Comparison of ENCODE assay signal across 1 cellular context in genomic region chr20:1392693-1393506, GRCh38.
TF ChIP-seq lines count a peak whose summit lies in the region.

FKBP1A (minus strand) TSS chr20:1393054; CDS start chr20:1392998, 56 bp downstream.

TF ChIP-seq in HepG2, 621 proteins besides CTCF, POLR2A, EP300 and RAD21 (continued from another document and continues in another):
- TF ChIP-seq, protein P1, sequence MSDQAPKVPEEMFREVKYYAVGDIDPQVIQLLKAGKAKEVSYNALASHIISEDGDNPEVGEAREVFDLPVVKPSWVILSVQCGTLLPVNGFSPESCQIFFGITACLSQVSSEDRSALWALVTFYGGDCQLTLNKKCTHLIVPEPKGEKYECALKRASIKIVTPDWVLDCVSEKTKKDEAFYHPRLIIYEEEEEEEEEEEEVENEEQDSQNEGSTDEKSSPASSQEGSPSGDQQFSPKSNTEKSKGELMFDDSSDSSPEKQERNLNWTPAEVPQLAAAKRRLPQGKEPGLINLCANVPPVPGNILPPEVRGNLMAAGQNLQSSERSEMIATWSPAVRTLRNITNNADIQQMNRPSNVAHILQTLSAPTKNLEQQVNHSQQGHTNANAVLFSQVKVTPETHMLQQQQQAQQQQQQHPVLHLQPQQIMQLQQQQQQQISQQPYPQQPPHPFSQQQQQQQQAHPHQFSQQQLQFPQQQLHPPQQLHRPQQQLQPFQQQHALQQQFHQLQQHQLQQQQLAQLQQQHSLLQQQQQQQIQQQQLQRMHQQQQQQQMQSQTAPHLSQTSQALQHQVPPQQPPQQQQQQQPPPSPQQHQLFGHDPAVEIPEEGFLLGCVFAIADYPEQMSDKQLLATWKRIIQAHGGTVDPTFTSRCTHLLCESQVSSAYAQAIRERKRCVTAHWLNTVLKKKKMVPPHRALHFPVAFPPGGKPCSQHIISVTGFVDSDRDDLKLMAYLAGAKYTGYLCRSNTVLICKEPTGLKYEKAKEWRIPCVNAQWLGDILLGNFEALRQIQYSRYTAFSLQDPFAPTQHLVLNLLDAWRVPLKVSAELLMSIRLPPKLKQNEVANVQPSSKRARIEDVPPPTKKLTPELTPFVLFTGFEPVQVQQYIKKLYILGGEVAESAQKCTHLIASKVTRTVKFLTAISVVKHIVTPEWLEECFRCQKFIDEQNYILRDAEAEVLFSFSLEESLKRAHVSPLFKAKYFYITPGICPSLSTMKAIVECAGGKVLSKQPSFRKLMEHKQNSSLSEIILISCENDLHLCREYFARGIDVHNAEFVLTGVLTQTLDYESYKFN (CRISPR knock-in tag; conservative IDR thresholded peaks at IDR 0.05) = peak; percentile 76
- TF ChIP-seq, protein P2, sequence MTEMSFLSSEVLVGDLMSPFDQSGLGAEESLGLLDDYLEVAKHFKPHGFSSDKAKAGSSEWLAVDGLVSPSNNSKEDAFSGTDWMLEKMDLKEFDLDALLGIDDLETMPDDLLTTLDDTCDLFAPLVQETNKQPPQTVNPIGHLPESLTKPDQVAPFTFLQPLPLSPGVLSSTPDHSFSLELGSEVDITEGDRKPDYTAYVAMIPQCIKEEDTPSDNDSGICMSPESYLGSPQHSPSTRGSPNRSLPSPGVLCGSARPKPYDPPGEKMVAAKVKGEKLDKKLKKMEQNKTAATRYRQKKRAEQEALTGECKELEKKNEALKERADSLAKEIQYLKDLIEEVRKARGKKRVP (CRISPR knock-in tag; IDR thresholded peaks at IDR 0.05) = no peak
- TF ChIP-seq HNF4A (CRISPR knock-in tag; IDR thresholded peaks at IDR 0.05) = no peak
- TF ChIP-seq NFYB (CRISPR knock-in tag; IDR thresholded peaks at IDR 0.05) = peak; percentile 56
- peak; percentile 77 for TF ChIP-seq FOSL2 (CRISPR knock-in tag; IDR thresholded peaks at IDR 0.05)
- peak; percentile 97 for TF ChIP-seq GABPB1 (CRISPR knock-in tag; IDR thresholded peaks at IDR 0.05)
- no peak for TF ChIP-seq MTA3 (CRISPR knock-in tag; IDR thresholded peaks at IDR 0.05)
- no peak for TF ChIP-seq ZNF678 (CRISPR knock-in tag; IDR thresholded peaks at IDR 0.05)
- no peak; the same call in 1 of the 2 replicates for TF ChIP-seq CHCHD3 (CRISPR knock-in tag; IDR thresholded peaks at IDR 0.05)
- no peak for TF ChIP-seq ZNF660 (CRISPR knock-in tag; IDR thresholded peaks at IDR 0.05; ENCODE audit: borderline replicate concordance, low read depth)
- no peak; the same call in 1 of the 2 replicates for TF ChIP-seq ZNF724P (CRISPR knock-in tag; IDR thresholded peaks at IDR 0.05; ENCODE audit: borderline replicate concordance)
- no peak for TF ChIP-seq IKZF1 (IDR thresholded peaks at IDR 0.05)
- TF ChIP-seq, protein P3, sequence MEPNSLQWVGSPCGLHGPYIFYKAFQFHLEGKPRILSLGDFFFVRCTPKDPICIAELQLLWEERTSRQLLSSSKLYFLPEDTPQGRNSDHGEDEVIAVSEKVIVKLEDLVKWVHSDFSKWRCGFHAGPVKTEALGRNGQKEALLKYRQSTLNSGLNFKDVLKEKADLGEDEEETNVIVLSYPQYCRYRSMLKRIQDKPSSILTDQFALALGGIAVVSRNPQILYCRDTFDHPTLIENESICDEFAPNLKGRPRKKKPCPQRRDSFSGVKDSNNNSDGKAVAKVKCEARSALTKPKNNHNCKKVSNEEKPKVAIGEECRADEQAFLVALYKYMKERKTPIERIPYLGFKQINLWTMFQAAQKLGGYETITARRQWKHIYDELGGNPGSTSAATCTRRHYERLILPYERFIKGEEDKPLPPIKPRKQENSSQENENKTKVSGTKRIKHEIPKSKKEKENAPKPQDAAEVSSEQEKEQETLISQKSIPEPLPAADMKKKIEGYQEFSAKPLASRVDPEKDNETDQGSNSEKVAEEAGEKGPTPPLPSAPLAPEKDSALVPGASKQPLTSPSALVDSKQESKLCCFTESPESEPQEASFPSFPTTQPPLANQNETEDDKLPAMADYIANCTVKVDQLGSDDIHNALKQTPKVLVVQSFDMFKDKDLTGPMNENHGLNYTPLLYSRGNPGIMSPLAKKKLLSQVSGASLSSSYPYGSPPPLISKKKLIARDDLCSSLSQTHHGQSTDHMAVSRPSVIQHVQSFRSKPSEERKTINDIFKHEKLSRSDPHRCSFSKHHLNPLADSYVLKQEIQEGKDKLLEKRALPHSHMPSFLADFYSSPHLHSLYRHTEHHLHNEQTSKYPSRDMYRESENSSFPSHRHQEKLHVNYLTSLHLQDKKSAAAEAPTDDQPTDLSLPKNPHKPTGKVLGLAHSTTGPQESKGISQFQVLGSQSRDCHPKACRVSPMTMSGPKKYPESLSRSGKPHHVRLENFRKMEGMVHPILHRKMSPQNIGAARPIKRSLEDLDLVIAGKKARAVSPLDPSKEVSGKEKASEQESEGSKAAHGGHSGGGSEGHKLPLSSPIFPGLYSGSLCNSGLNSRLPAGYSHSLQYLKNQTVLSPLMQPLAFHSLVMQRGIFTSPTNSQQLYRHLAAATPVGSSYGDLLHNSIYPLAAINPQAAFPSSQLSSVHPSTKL (CRISPR knock-in tag; IDR thresholded peaks at IDR 0.05) = peak; percentile 90
- TF ChIP-seq MXI1 (IDR thresholded peaks at IDR 0.05; ENCODE audit: borderline replicate concordance, low read depth, low read length) = peak; percentile 96
- peak; percentile 70; the same call in 1 of the 2 replicates for TF ChIP-seq CBX5 (CRISPR knock-in tag; IDR thresholded peaks at IDR 0.05; ENCODE audit: borderline replicate concordance)
- no peak for TF ChIP-seq ZEB1 (IDR thresholded peaks at IDR 0.05; ENCODE audit: insufficient replicate concordance, low read depth)
- TF ChIP-seq U2AF1 (optimal IDR thresholded peaks at IDR 0.05; ENCODE audit: low read depth, low read length) = peak; percentile 10
- peak; percentile 53; the same call in 1 of the 2 replicates for TF ChIP-seq NCOA2 (CRISPR knock-in tag; IDR thresholded peaks at IDR 0.05)
- TF ChIP-seq NR2F6 (IDR thresholded peaks at IDR 0.05) = no peak
- peak; percentile 59; the same call in 1 of the 2 replicates for TF ChIP-seq NR2F6 (CRISPR knock-in tag; IDR thresholded peaks at IDR 0.05)
- TF ChIP-seq DNMT1 (CRISPR knock-in tag; IDR thresholded peaks at IDR 0.05) = peak; percentile 63; the same call in 1 of the 2 replicates
- peak; percentile 74; the same call in 1 of the 2 replicates for TF ChIP-seq ZNF761 (CRISPR knock-in tag; conservative IDR thresholded peaks at IDR 0.05)
- no peak for TF ChIP-seq SNRNP70 (IDR thresholded peaks at IDR 0.05; ENCODE audit: low read depth, low read length)
- TF ChIP-seq ARNT (IDR thresholded peaks at IDR 0.05) = no peak
- no peak for TF ChIP-seq NCOR1 (IDR thresholded peaks at IDR 0.05; ENCODE audit: borderline replicate concordance, low read length)
- TF ChIP-seq, protein P4, sequence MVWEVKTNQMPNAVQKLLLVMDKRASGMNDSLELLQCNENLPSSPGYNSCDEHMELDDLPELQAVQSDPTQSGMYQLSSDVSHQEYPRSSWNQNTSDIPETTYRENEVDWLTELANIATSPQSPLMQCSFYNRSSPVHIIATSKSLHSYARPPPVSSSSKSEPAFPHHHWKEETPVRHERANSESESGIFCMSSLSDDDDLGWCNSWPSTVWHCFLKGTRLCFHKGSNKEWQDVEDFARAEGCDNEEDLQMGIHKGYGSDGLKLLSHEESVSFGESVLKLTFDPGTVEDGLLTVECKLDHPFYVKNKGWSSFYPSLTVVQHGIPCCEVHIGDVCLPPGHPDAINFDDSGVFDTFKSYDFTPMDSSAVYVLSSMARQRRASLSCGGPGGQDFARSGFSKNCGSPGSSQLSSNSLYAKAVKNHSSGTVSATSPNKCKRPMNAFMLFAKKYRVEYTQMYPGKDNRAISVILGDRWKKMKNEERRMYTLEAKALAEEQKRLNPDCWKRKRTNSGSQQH (CRISPR knock-in tag; IDR thresholded peaks at IDR 0.05; ENCODE audit: low read depth) = no peak; the same call in 1 of the 2 replicates
- TF ChIP-seq, protein P5, sequence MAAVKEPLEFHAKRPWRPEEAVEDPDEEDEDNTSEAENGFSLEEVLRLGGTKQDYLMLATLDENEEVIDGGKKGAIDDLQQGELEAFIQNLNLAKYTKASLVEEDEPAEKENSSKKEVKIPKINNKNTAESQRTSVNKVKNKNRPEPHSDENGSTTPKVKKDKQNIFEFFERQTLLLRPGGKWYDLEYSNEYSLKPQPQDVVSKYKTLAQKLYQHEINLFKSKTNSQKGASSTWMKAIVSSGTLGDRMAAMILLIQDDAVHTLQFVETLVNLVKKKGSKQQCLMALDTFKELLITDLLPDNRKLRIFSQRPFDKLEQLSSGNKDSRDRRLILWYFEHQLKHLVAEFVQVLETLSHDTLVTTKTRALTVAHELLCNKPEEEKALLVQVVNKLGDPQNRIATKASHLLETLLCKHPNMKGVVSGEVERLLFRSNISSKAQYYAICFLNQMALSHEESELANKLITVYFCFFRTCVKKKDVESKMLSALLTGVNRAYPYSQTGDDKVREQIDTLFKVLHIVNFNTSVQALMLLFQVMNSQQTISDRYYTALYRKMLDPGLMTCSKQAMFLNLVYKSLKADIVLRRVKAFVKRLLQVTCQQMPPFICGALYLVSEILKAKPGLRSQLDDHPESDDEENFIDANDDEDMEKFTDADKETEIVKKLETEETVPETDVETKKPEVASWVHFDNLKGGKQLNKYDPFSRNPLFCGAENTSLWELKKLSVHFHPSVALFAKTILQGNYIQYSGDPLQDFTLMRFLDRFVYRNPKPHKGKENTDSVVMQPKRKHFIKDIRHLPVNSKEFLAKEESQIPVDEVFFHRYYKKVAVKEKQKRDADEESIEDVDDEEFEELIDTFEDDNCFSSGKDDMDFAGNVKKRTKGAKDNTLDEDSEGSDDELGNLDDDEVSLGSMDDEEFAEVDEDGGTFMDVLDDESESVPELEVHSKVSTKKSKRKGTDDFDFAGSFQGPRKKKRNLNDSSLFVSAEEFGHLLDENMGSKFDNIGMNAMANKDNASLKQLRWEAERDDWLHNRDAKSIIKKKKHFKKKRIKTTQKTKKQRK (IDR thresholded peaks at IDR 0.05; ENCODE audit: low read length) = no peak
- peak; percentile 73 for TF ChIP-seq ZFP91 (CRISPR knock-in tag; IDR thresholded peaks at IDR 0.05; ENCODE audit: borderline replicate concordance)
- peak; percentile 6; the same call in 1 of the 2 replicates for TF ChIP-seq ZNF891 (CRISPR knock-in tag; IDR thresholded peaks at IDR 0.05)
- TF ChIP-seq KLF16 (CRISPR knock-in tag; IDR thresholded peaks at IDR 0.05) = peak in 1 of 2 experiments; percentile 96; a peak in 2 of 4 replicates
- peak; percentile 68 for TF ChIP-seq SP2 (CRISPR knock-in tag; IDR thresholded peaks at IDR 0.05)
- TF ChIP-seq ZNF800 (CRISPR knock-in tag; IDR thresholded peaks at IDR 0.05) = no peak
- TF ChIP-seq RFX3 (CRISPR knock-in tag; IDR thresholded peaks at IDR 0.05) = peak; percentile 9; the same call in 1 of the 2 replicates
- TF ChIP-seq ZBTB3 (CRISPR knock-in tag; IDR thresholded peaks at IDR 0.05; ENCODE audit: borderline replicate concordance, low read depth) = peak; percentile 88; the same call in 1 of the 2 replicates
- TF ChIP-seq, protein P6, sequence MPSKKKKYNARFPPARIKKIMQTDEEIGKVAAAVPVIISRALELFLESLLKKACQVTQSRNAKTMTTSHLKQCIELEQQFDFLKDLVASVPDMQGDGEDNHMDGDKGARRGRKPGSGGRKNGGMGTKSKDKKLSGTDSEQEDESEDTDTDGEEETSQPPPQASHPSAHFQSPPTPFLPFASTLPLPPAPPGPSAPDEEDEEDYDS (CRISPR knock-in tag; IDR thresholded peaks at IDR 0.05) = peak; percentile 78
- 0 out of 2 replicates have a peak, but pooled peaks have one; percentile 41 for TF ChIP-seq ZNF569 (CRISPR knock-in tag; IDR thresholded peaks at IDR 0.05; ENCODE audit: borderline replicate concordance)
- TF ChIP-seq LCORL (IDR thresholded peaks at IDR 0.05) = no peak
- TF ChIP-seq LCORL (CRISPR knock-in tag; IDR thresholded peaks at IDR 0.05) = peak; percentile 82
- TF ChIP-seq ZNF260 (CRISPR knock-in tag; IDR thresholded peaks at IDR 0.05; ENCODE audit: borderline replicate concordance, low read depth) = no peak
- TF ChIP-seq ZNF558 (CRISPR knock-in tag; IDR thresholded peaks at IDR 0.05; ENCODE audit: borderline replicate concordance) = peak; percentile 2; the same call in 1 of the 2 replicates
- TF ChIP-seq, protein P7, sequence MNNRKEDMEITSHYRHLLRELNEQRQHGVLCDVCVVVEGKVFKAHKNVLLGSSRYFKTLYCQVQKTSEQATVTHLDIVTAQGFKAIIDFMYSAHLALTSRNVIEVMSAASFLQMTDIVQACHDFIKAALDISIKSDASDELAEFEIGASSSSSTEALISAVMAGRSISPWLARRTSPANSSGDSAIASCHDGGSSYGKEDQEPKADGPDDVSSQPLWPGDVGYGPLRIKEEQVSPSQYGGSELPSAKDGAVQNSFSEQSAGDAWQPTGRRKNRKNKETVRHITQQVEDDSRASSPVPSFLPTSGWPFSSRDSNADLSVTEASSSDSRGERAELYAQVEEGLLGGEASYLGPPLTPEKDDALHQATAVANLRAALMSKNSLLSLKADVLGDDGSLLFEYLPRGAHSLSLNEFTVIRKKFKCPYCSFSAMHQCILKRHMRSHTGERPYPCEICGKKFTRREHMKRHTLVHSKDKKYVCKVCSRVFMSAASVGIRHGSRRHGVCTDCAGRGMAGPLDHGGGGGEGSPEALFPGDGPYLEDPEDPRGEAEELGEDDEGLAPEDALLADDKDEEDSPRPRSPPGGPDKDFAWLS (CRISPR knock-in tag; IDR thresholded peaks at IDR 0.05; ENCODE audit: borderline replicate concordance) = no peak
- peak; percentile 65; the same call in 1 of the 2 replicates for TF ChIP-seq PPARG (CRISPR knock-in tag; conservative IDR thresholded peaks at IDR 0.05)
- no peak for TF ChIP-seq ONECUT2 (CRISPR knock-in tag; IDR thresholded peaks at IDR 0.05)
